15 cellular contexts compared by ENCODE assay signal in the genomic region with DNA sequence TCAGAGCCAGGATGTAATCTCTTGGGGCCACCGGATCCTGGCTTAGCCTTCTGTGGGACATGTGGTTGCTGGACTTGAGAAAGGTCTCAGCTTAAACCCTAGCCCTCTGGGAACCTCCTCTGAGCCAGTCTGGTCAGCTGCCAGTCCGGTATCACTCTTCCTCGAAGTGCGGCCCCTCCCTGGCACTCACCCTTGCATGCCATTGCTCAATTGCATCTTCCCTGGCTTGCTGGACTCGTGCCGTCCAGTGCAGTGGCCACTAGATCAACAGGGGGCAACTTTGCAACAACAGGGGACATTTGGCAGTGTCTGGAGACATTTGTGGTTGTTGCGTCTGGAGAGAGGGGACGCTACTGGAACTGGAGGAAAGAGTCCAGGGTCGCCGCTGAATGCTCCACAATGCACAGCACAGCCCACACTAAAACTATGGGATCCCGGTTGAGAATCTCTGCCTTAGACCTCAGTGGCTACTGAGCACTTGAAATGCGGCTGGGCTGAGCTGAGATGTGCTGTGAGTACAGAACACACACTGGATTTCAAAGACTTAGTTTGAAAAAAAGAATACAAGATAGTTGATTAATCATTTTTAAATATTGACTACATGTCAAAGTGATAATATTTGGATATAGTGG.
DNase-seq lines count a peak whose midpoint lies in the region; ATAC-seq, FAIRE-seq and TF ChIP-seq lines count a peak whose summit lies in the region.
"Had no signal": no experiment of that assay in that cellular context is flagged by ENCODE, and none has a peak within 500 bp of the region (broad histone marks: within the 10 kb centered on the region; RNA-seq: fewer than 3 reads in every experiment).

No MANE protein-coding gene starts in this region.

- TF ChIP-seq RAD21 in HepG2 (CRISPR knock-in tag; IDR thresholded peaks at IDR 0.05), result no peak

- H4K20me1 ChIP-seq in HepG2 (ENCODE audit: insufficient read depth, low read length), result no peaks in the 10 kb centered on the region

- H3K27me3 ChIP-seq in HepG2 (ENCODE audit: control insufficient read depth in 1 of 2, insufficient read depth in 2 of 2, low read length in 2 of 2) (peaks cover 0 to 28% of the 10 kb centered on the region in 2 experiments; a peak in 2 of 5 replicates), upper lobe of left lung (no peaks in the 10 kb centered on the region), gastrocnemius medialis (peaks cover 0 to 6% (median 0%) of the 10 kb centered on the region in 3 donors)

- no peak for TF ChIP-seq CTCF in HepG2 (CRISPR knock-in tag; IDR thresholded peaks at IDR 0.05)
- TF ChIP-seq CTCF in upper lobe of left lung (IDR thresholded peaks at IDR 0.05), result no peak
- no peak for TF ChIP-seq CTCF in gastrocnemius medialis (IDR thresholded peaks at IDR 0.05 in 4 of 5, conservative IDR thresholded peaks at IDR 0.05 in 1 of 5)

- H3K9me3 ChIP-seq in HepG2 (ENCODE audit: low read length) (no peaks in the 10 kb centered on the region), upper lobe of left lung (no peaks in the 10 kb centered on the region), gastrocnemius medialis (no peaks in the 10 kb centered on the region)

- TF ChIP-seq POLR2A in HepG2 (IDR thresholded peaks at IDR 0.05; ENCODE audit: insufficient read depth in 1 of 2, low read depth in 2 of 2, low read length in 2 of 2), result no peak
- no peak for TF ChIP-seq POLR2A in upper lobe of left lung (IDR thresholded peaks at IDR 0.05)
- TF ChIP-seq POLR2A in gastrocnemius medialis (IDR thresholded peaks at IDR 0.05), result no peak

- H2AFZ ChIP-seq in HepG2 (ENCODE audit: low read length), result no peak overlapping the region
- H2AFZ ChIP-seq: GM23338 had no signal

- H3K79me2 ChIP-seq in HepG2 (ENCODE audit: insufficient read depth, low read length), result no peaks in the 10 kb centered on the region

- no TSS peak for BruUV-seq in HepG2 (replicated peaks; lab: Mats Ljungman, UMichigan)

- WGBS in HepG2 (ENCODE audit: low lambda C conversion rate), result 10% methylated on average over 10 of the region's 12 CpGs
- 37 to 51% methylated on average over 2 to 12 of the region's 12 CpGs for WGBS in upper lobe of left lung, 2 donors

- no peak overlapping the region for H3K4me2 ChIP-seq in HepG2 (ENCODE audit: low read depth, low read length)
- H3K4me2 ChIP-seq: GM23338 had no signal

- H3K36me3 ChIP-seq in HepG2 (replicated peaks in 1 of 2; ENCODE audit: control insufficient read depth in 1 of 2, insufficient read depth in 2 of 2, low read length in 2 of 2) (no peaks in the 10 kb centered on the region), upper lobe of left lung (no peaks in the 10 kb centered on the region), gastrocnemius medialis (no peaks in the 10 kb centered on the region)

- DNase-seq in M059J (ENCODE audit: low read depth), result peak; percentile 69
- DNase-seq in brain pericyte (ENCODE audit: low read depth, low spot score), result peak; percentile 64
- no peak for DNase-seq in HepG2 (ENCODE audit: low spot score)
- peak in 1 of 2 donors; percentile 64 for DNase-seq in upper lobe of left lung
- no peak for DNase-seq in gastrocnemius medialis
- no peak for DNase-seq in kidney tubule cell (ENCODE audit: low spot score)
- DNase-seq in Ammon's horn (ENCODE audit: low spot score), result no peak
- DNase-seq: activated T-cell treated with anti-CD3 and anti-CD28 coated beads, Interleukin-2, amount 50 U/mL, for 24 hours; anterior cingulate cortex; CD8-positive, alpha-beta T cell; islet precursor cell; MM.1S; stimulated activated naive CD8-positive, alpha-beta T cell treated with anti-CD3 and anti-CD28 coated beads, Interleukin-15, amount 100 ng/mL, for 72 hours had no signal

- CTCF ChIA-PET in HepG2 (lab: Yijun Ruan, JAX; ENCODE audit: low intra/inter-chr PET ratio, low total read pairs), result no interaction called here

- H3K9ac ChIP-seq in HepG2 (ENCODE audit: insufficient read depth, low read depth, low read length), result no peak overlapping the region

- intact Hi-C loops in HepG2 (cut with micrococcal nuclease; ENCODE audit: unreplicated experiment) (no loop called here), gastrocnemius medialis (cut with DNase I; ENCODE audit: low total_unique reads) (no loop called here)

- H3K4me1 ChIP-seq in HepG2 (ENCODE audit: insufficient read depth, low read length) (no peaks in the 10 kb centered on the region), upper lobe of left lung (peaks cover 0 to 8% (median 0%) of the 10 kb centered on the region in 4 donors), gastrocnemius medialis (no peaks in the 10 kb centered on the region)

- TF ChIP-seq EP300 in HepG2 (IDR thresholded peaks at IDR 0.05; ENCODE audit: low read depth in 2 of 2, low read length in 2 of 2) (no peak), HepG2 (CRISPR knock-in tag; IDR thresholded peaks at IDR 0.05; ENCODE audit: borderline replicate concordance) (no peak), upper lobe of left lung (IDR thresholded peaks at IDR 0.05) (no peak)

- H3K4me3 ChIP-seq in HepG2 (replicated peaks in 1 of 3; ENCODE audit: insufficient read depth in 1 of 3, low read depth in 2 of 3, low read length in 3 of 3), result no peak overlapping the region
- no peak overlapping the region for H3K4me3 ChIP-seq in upper lobe of left lung
- no peak overlapping the region for H3K4me3 ChIP-seq in gastrocnemius medialis
- H3K4me3 ChIP-seq: GM23338 had no signal

- ATAC-seq in HepG2 (peak; percentile 27; the same call in 2 of the 3 replicates), upper lobe of left lung (ENCODE audit: low FRiP score in 2 of 2) (peak; percentile 64 to 74), gastrocnemius medialis (no peak)
- ATAC-seq: CD8-positive, alpha-beta T cell; GM23338; stimulated activated naive CD8-positive, alpha-beta T cell treated with anti-CD3 and anti-CD28 coated beads, Interleukin-15, amount 100 ng/mL, for 72 hours had no signal

- H3K27ac ChIP-seq in HepG2 (ENCODE audit: extremely low read length, insufficient read depth, low read length) (no peak overlapping the region), upper lobe of left lung (no peak overlapping the region), gastrocnemius medialis (no peak overlapping the region)

- POLR2A ChIA-PET in HepG2 (lab: Yijun Ruan, JAX), result no interaction called here

- no peak for FAIRE-seq in HepG2 (lab: Jason Lieb, UNC)
- FAIRE-seq: G401.6 had no signal

- in situ Hi-C loops in HepG2 (cut with HindIII; ENCODE audit: extremely low pct_ligation_motif_present, low pct_unique_long_range_greater_than_20kb), result no loop called here
- in situ Hi-C loops in gastrocnemius medialis (cut with MboI; ENCODE audit: low sequenced_read_pairs in 4 of 4), result no loop called here

TF ChIP-seq in HepG2, 621 proteins besides CTCF, POLR2A, EP300 and RAD21:
- TF ChIP-seq RARA (CRISPR knock-in tag; IDR thresholded peaks at IDR 0.05), result no peak
- no peak for TF ChIP-seq SMC3 (IDR thresholded peaks at IDR 0.05; ENCODE audit: low read length)
- TF ChIP-seq, protein P1, sequence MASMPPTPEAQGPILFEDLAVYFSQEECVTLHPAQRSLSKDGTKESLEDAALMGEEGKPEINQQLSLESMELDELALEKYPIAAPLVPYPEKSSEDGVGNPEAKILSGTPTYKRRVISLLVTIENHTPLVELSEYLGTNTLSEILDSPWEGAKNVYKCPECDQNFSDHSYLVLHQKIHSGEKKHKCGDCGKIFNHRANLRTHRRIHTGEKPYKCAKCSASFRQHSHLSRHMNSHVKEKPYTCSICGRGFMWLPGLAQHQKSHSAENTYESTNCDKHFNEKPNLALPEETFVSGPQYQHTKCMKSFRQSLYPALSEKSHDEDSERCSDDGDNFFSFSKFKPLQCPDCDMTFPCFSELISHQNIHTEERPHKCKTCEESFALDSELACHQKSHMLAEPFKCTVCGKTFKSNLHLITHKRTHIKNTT (CRISPR knock-in tag; IDR thresholded peaks at IDR 0.05), result no peak
- TF ChIP-seq FOXK1 (CRISPR knock-in tag; IDR thresholded peaks at IDR 0.05; ENCODE audit: borderline replicate concordance, low read depth), result no peak
- no peak for TF ChIP-seq GFI1 (CRISPR knock-in tag; IDR thresholded peaks at IDR 0.05; ENCODE audit: borderline replicate concordance)
- TF ChIP-seq MIER3 (CRISPR knock-in tag; IDR thresholded peaks at IDR 0.05; ENCODE audit: borderline replicate concordance), result no peak
- TF ChIP-seq, protein P2, sequence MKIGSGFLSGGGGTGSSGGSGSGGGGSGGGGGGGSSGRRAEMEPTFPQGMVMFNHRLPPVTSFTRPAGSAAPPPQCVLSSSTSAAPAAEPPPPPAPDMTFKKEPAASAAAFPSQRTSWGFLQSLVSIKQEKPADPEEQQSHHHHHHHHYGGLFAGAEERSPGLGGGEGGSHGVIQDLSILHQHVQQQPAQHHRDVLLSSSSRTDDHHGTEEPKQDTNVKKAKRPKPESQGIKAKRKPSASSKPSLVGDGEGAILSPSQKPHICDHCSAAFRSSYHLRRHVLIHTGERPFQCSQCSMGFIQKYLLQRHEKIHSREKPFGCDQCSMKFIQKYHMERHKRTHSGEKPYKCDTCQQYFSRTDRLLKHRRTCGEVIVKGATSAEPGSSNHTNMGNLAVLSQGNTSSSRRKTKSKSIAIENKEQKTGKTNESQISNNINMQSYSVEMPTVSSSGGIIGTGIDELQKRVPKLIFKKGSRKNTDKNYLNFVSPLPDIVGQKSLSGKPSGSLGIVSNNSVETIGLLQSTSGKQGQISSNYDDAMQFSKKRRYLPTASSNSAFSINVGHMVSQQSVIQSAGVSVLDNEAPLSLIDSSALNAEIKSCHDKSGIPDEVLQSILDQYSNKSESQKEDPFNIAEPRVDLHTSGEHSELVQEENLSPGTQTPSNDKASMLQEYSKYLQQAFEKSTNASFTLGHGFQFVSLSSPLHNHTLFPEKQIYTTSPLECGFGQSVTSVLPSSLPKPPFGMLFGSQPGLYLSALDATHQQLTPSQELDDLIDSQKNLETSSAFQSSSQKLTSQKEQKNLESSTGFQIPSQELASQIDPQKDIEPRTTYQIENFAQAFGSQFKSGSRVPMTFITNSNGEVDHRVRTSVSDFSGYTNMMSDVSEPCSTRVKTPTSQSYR (CRISPR knock-in tag; IDR thresholded peaks at IDR 0.05; ENCODE audit: borderline replicate concordance), result no peak
- TF ChIP-seq ZNF563 (CRISPR knock-in tag; IDR thresholded peaks at IDR 0.05), result no peak
- TF ChIP-seq ZNF274 (CRISPR knock-in tag; IDR thresholded peaks at IDR 0.05), result no peak

Comparison
In these comparisons a context has a peak if more than half of its experiments do, and no peak if none do; other contexts are left out.
1. DNase-seq: peak in M059J (single experiment) and brain pericyte (single experiment); none in HepG2 (single experiment), gastrocnemius medialis (0 of 2), kidney tubule cell (single experiment) and Ammon's horn (single experiment).
2. ATAC-seq: peak in HepG2 (single experiment) and upper lobe of left lung (2 of 2); none in gastrocnemius medialis (0 of 2).